Comparison of ENCODE assay signal across 9 cellular contexts in the genomic region with DNA sequence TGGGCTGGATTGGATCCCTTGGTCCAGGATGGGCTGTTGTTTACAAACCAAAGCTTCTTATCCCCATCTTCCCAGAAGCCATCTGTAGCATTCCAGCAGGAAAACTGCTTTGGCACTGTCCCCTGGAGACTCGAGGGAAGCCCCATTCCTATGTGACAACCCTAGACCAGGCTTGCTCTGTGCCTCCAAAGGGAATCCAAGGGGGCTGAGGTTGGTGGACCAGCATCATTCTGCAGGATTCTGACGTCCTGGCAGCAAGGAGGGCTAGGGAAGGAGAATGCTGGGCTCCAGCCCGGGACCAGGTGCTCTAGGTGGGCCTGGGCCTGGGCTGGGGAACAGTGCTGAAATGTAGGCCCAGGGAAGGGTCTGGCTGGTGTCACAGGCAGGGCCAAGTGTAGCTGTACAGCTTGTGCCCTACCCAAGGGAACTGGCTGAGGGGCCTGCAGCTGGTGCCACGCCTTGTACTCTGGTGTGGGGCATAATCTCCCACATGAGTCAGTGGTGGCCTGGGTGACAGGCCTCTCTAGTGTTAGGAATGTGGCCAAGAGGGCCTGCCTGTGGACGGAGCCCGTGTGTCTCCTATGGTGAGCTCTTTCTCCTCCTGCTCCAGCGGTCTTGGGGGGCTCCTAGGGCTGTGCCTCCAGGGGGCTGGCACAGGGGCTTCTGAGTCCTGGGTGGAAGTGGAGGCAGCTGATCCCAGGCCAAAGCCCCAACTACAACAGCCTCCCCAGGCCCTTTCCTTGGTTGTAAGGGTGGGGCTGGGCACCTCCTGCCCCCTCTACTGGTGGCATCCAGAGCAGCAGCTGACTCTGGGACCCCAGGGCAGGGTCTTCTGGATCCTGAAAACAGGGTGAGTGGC. TPM values are rescaled to one million over a fixed set of nuclear protein-coding genes. Genes with fewer than 3 reads are reported as not detected.
DNase-seq lines count a peak whose midpoint lies in the region; ATAC-seq and TF ChIP-seq lines count a peak whose summit lies in the region.
"Had no signal": no experiment of that assay in that cellular context is flagged by ENCODE, and none has a peak within 500 bp of the region (broad histone marks: within the 10 kb centered on the region; RNA-seq: fewer than 3 reads in every experiment).

No MANE protein-coding gene starts in this region.

- peak; percentile 25 for ATAC-seq in stimulated activated effector memory CD8-positive, alpha-beta T cell treated with anti-CD3 and anti-CD28 coated beads, Interleukin-12 subunit alpha, Interleukin-12 subunit beta, amount 100 ng/mL, for 72 hours
- ATAC-seq in HG02938 (IDR thresholded peaks at IDR 0.05; ENCODE audit: unreplicated experiment) (no peak), HG03135 (IDR thresholded peaks at IDR 0.05; ENCODE audit: unreplicated experiment) (no peak)

- no peaks in the 10 kb centered on the region for H3K27me3 ChIP-seq in SJCRH30
- no peaks in the 10 kb centered on the region for H3K27me3 ChIP-seq in cardiac muscle cell

- TF ChIP-seq CTCF in GM13977 (IDR thresholded peaks at IDR 0.05; ENCODE audit: extremely low read depth, insufficient read depth, missing control alignments): peak; percentile 48
- TF ChIP-seq CTCF in cardiac muscle cell (IDR thresholded peaks at IDR 0.05; ENCODE audit: low read depth, low read length): peak; percentile 40

- H3K36me3 ChIP-seq in SJCRH30 (no peaks in the 10 kb centered on the region), cardiac muscle cell (no peaks in the 10 kb centered on the region)

- peaks cover 24% of the 10 kb centered on the region for H3K4me1 Mint-ChIP-seq in stimulated activated effector memory CD8-positive, alpha-beta T cell treated with anti-CD3 and anti-CD28 coated beads, Interleukin-12 subunit alpha, Interleukin-12 subunit beta, amount 100 ng/mL, for 72 hours

- H3K4me1 ChIP-seq in SJCRH30: peaks cover 42% of the 10 kb centered on the region
- H3K4me1 ChIP-seq in cardiac muscle cell (ENCODE audit: low read depth): peaks cover 48% of the 10 kb centered on the region

- H3K4me3 ChIP-seq in SJCRH30 (no peak overlapping the region), cardiac muscle cell (no peak overlapping the region)

- peaks cover 29% of the 10 kb centered on the region for H3K36me3 Mint-ChIP-seq in stimulated activated effector memory CD8-positive, alpha-beta T cell treated with anti-CD3 and anti-CD28 coated beads, Interleukin-12 subunit alpha, Interleukin-12 subunit beta, amount 100 ng/mL, for 72 hours

- no peak overlapping the region for H3K4me3 Mint-ChIP-seq in stimulated activated effector memory CD8-positive, alpha-beta T cell treated with anti-CD3 and anti-CD28 coated beads, Interleukin-12 subunit alpha, Interleukin-12 subunit beta, amount 100 ng/mL, for 72 hours
- H3K4me3 Mint-ChIP-seq: IgD-negative memory B cell had no signal

- H3K27ac Mint-ChIP-seq in stimulated activated effector memory CD8-positive, alpha-beta T cell treated with anti-CD3 and anti-CD28 coated beads, Interleukin-12 subunit alpha, Interleukin-12 subunit beta, amount 100 ng/mL, for 72 hours: peak overlapping the region; percentile 58
- H3K27ac Mint-ChIP-seq: IgD-negative memory B cell had no signal

- no peaks in the 10 kb centered on the region for H3K9me3 Mint-ChIP-seq in stimulated activated effector memory CD8-positive, alpha-beta T cell treated with anti-CD3 and anti-CD28 coated beads, Interleukin-12 subunit alpha, Interleukin-12 subunit beta, amount 100 ng/mL, for 72 hours
- H3K9me3 Mint-ChIP-seq: IgD-negative memory B cell had no signal

- no peaks in the 10 kb centered on the region for H3K9me3 ChIP-seq in SJCRH30 (replicated peaks)
- H3K9me3 ChIP-seq in cardiac muscle cell (ENCODE audit: low read depth): no peaks in the 10 kb centered on the region

- H3K27ac ChIP-seq in SJCRH30 (peak overlapping the region; percentile 6), cardiac muscle cell (peak overlapping the region; percentile 89)

- in situ Hi-C loops in GM13977 (cut with MboI; ENCODE audit: low pct_unique_long_range_greater_than_20kb, low sequenced_read_pairs, unreplicated experiment): no loop called here

- DNase-seq in GM13977 (ENCODE audit: low spot score) (no peak), SJCRH30 (peak; percentile 65 to 69), cardiac muscle cell (ENCODE audit: low read depth in 1 of 2, low spot score in 1 of 2) (no peak), NCI-H1048 (lab: John Stamatoyannopoulos, UW) (no peak), NCI-H1092 treated with DMSO at 0.1 percent for 48 hours (lab: John Stamatoyannopoulos, UW) (no peak)
- peak in 1 of 2 donors; percentile 64 for DNase-seq in stimulated activated effector memory CD8-positive, alpha-beta T cell treated with anti-CD3 and anti-CD28 coated beads, Interleukin-12 subunit alpha, Interleukin-12 subunit beta, amount 100 ng/mL, for 72 hours (ENCODE audit: low spot score in 2 of 2)

RNA-seq across cellular contexts. Expression of gene TRIM8, which starts 25.2 kb away (rescaled TPM):
- 66.6 and 67.3 TPM in 2 replicates for total RNA-seq in SJCRH30 (2014; rRNA removed; shearing (Covaris generic))
- total RNA-seq in cardiac muscle cell: 100 and 130 TPM in 2 replicates
- 59.8 and 65.6 TPM in 2 replicates for polyA plus RNA-seq in cardiac muscle cell

RNA-seq across cellular contexts. Expression of gene ARL3, which starts 44.8 kb away (rescaled TPM):
- total RNA-seq in SJCRH30 (2014; rRNA removed; shearing (Covaris generic)): 17.6 and 18.0 TPM in 2 replicates
- 16.3 and 24.5 TPM in 2 replicates for total RNA-seq in cardiac muscle cell
- polyA plus RNA-seq in cardiac muscle cell: 42.2 and 47.3 TPM in 2 replicates

RNA-seq across cellular contexts. Expression of gene SFXN2, which starts 45.0 kb away (rescaled TPM):
- 14.4 and 16.2 TPM in 2 replicates for total RNA-seq in SJCRH30 (2014; rRNA removed; shearing (Covaris generic))
- total RNA-seq in cardiac muscle cell: 10.5 and 14.2 TPM in 2 replicates
- 18.6 and 26.1 TPM in 2 replicates for polyA plus RNA-seq in cardiac muscle cell

Comparison
In these comparisons a context has a peak if more than half of its experiments do, and no peak if none do; other contexts are left out.
1. DNase-seq: peak in SJCRH30 (2 of 2); none in GM13977 (single experiment), cardiac muscle cell (0 of 2), NCI-H1048 (single experiment) and NCI-H1092 treated with DMSO at 0.1 percent for 48 hours (single experiment).